ENCODE assay signal across 39 cellular contexts in genomic region chr5:58482536-58482935, GRCh38. TPM values are rescaled to one million over a fixed set of nuclear protein-coding genes. Genes with fewer than 3 reads are reported as not detected.
"Had no signal": no experiment of that assay in that cellular context is flagged by ENCODE, and none has a peak within 500 bp of the region (broad histone marks: within the 10 kb centered on the region; RNA-seq: fewer than 3 reads in every experiment).

No MANE protein-coding gene starts in this region.

- H3K27ac ChIP-seq: ascending aorta, cardiac muscle cell, KMS-11, PC-9, RWPE1, VCaP had no signal

- H3K27me3 Mint-ChIP-seq: activated B cell treated with CpG ODN at 0.5 μM for 24 hours; activated CD8-positive, alpha-beta T cell treated with anti-CD3 and anti-CD28 coated beads for 36 hours; activated naive CD8-positive, alpha-beta T cell treated with anti-CD3 and anti-CD28 coated beads, Interleukin-2, amount 10 ng/mL, durations not matched to agents 7 days and 5 days; activated T-helper 17 cell treated with anti-CD3 and anti-CD28 coated beads, Interleukin-2, amount 50 U/mL, for 72 hours; central memory CD8-positive, alpha-beta T cell had no signal

- H3K36me3 Mint-ChIP-seq: activated naive CD4-positive, alpha-beta T cell treated with anti-CD3 and anti-CD28 coated beads, Interleukin-2, amount 50 U/mL, for 24 hours; activated naive CD8-positive, alpha-beta T cell treated with anti-CD3 and anti-CD28 coated beads, Interleukin-2, amount 10 ng/mL, durations not matched to agents 7 days and 5 days; T-cell had no signal

- H3K36me3 ChIP-seq: ascending aorta, cardiac muscle cell had no signal

- H3K27me3 ChIP-seq: cardiac muscle cell had no signal

- H3K4me1 Mint-ChIP-seq: activated naive CD4-positive, alpha-beta T cell treated with anti-CD3 and anti-CD28 coated beads, Interleukin-2, amount 50 U/mL, for 24 hours; activated naive CD8-positive, alpha-beta T cell treated with anti-CD3 and anti-CD28 coated beads, Interleukin-2, amount 10 ng/mL, durations not matched to agents 7 days and 5 days; activated T-helper 17 cell treated with anti-CD3 and anti-CD28 coated beads, Interleukin-2, amount 50 U/mL, for 72 hours; central memory CD8-positive, alpha-beta T cell; T-cell; T-helper 17 cell had no signal

- H2AFZ ChIP-seq: PC-9 had no signal

- H3K27ac Mint-ChIP-seq: activated B cell treated with CpG ODN at 0.5 μM for 24 hours; activated CD8-positive, alpha-beta T cell treated with anti-CD3 and anti-CD28 coated beads for 36 hours; activated naive CD4-positive, alpha-beta T cell treated with anti-CD3 and anti-CD28 coated beads, Interleukin-2, amount 50 U/mL, for 24 hours; activated naive CD8-positive, alpha-beta T cell treated with anti-CD3 and anti-CD28 coated beads, Interleukin-2, amount 10 ng/mL, durations not matched to agents 7 days and 5 days; activated T-cell treated with anti-CD3 and anti-CD28 coated beads, Interleukin-2, amount 50 U/mL, for 72 hours; activated T-helper 17 cell treated with anti-CD3 and anti-CD28 coated beads, Interleukin-2, amount 50 U/mL, for 72 hours; T-cell; T-helper 17 cell had no signal

- H3K9me3 ChIP-seq: ascending aorta had no signal

- DNase-seq: activated B cell treated with CpG ODN at 0.5 μM for 24 hours; activated CD4-positive, alpha-beta T cell treated with anti-CD3 and anti-CD28 coated beads for 48 hours; activated CD4-positive, alpha-beta T cell treated with anti-CD3 and anti-CD28 coated beads, Interleukin-2, amount 50 U/mL, for 4 hours; activated CD4-positive, CD25-positive, alpha-beta regulatory T cell treated with anti-CD3 and anti-CD28 coated beads, Interleukin-2, amount 50 U/mL, for 72 hours; activated CD8-positive, alpha-beta T cell treated with anti-CD3 and anti-CD28 coated beads for 36 hours; activated effector memory CD4-positive, alpha-beta T cell treated with anti-CD3 and anti-CD28 coated beads, Interleukin-2, amount 50 U/mL, for 16 hours; activated naive CD4-positive, alpha-beta T cell; activated naive CD8-positive, alpha-beta T cell treated with anti-CD3 and anti-CD28 coated beads, Interleukin-2, amount 10 ng/mL, durations not matched to agents 7 days and 5 days; activated T-cell treated with anti-CD3 and anti-CD28 coated beads, Interleukin-2, amount 50 U/mL, for 1 hour; activated T-cell treated with anti-CD3 and anti-CD28 coated beads, Interleukin-2, amount 50 U/mL, for 72 hours; amygdala; NCI-H1092 treated with DMSO at 0.1 percent for 48 hours; NCI-H1417; NCI-H146; NCI-H187; NCI-H2029 treated with DMSO at 0.1 percent for 48 hours; NCI-H2107; NCI-H2171; NCI-H510A; NCI-H526; NCI-H748 treated with DMSO at 0.1 percent for 48 hours; NK-92 treated with Interleukin-12 subunit alpha and Interleukin-12 subunit beta, amount 100 ng/mL, for 24 hours; PC-9; SIG-M5; T-cell; T-helper 17 cell had no signal

- H3K4me3 ChIP-seq: ascending aorta, cardiac muscle cell, PC-9 had no signal

- H3K4me2 ChIP-seq: KMS-11, PC-9 had no signal

- H3K9me3 Mint-ChIP-seq: activated CD8-positive, alpha-beta T cell treated with anti-CD3 and anti-CD28 coated beads for 36 hours; activated naive CD4-positive, alpha-beta T cell treated with anti-CD3 and anti-CD28 coated beads, Interleukin-2, amount 50 U/mL, for 24 hours; activated naive CD8-positive, alpha-beta T cell treated with anti-CD3 and anti-CD28 coated beads, Interleukin-2, amount 10 ng/mL, durations not matched to agents 7 days and 5 days; activated T-cell treated with anti-CD3 and anti-CD28 coated beads, Interleukin-2, amount 50 U/mL, for 72 hours; activated T-helper 17 cell treated with anti-CD3 and anti-CD28 coated beads, Interleukin-2, amount 50 U/mL, for 72 hours; central memory CD8-positive, alpha-beta T cell; T-cell had no signal

- H3K4me3 Mint-ChIP-seq: activated B cell treated with CpG ODN at 0.5 μM for 24 hours; activated CD8-positive, alpha-beta T cell treated with anti-CD3 and anti-CD28 coated beads for 36 hours; activated naive CD4-positive, alpha-beta T cell treated with anti-CD3 and anti-CD28 coated beads, Interleukin-2, amount 50 U/mL, for 24 hours; activated naive CD8-positive, alpha-beta T cell treated with anti-CD3 and anti-CD28 coated beads, Interleukin-2, amount 10 ng/mL, durations not matched to agents 7 days and 5 days; activated T-cell treated with anti-CD3 and anti-CD28 coated beads, Interleukin-2, amount 50 U/mL, for 72 hours; activated T-helper 17 cell treated with anti-CD3 and anti-CD28 coated beads, Interleukin-2, amount 50 U/mL, for 72 hours; central memory CD8-positive, alpha-beta T cell; T-cell; T-helper 17 cell had no signal

- H3K4me1 ChIP-seq: ascending aorta had no signal

- H3K9ac ChIP-seq: KMS-11 had no signal

- ATAC-seq: activated CD8-positive, alpha-beta T cell treated with anti-CD3 and anti-CD28 coated beads for 36 hours; activated T-helper 17 cell treated with anti-CD3 and anti-CD28 coated beads, Interleukin-2, amount 50 U/mL, for 72 hours; Right ventricle myocardium inferior; SK-N-SH treated with all-trans-retinoic acid at 6 μM for 48 hours; T-cell; T-helper 17 cell had no signal

RNA-seq across cellular contexts. Expression of gene GAPT, which starts 8.7 kb away (rescaled TPM):
- total RNA-seq: activated CD8-positive, alpha-beta memory T cell treated with anti-CD3 and anti-CD28 coated beads for 36 hours; activated CD8-positive, alpha-beta T cell treated with anti-CD3 and anti-CD28 coated beads for 36 hours; activated T-cell treated with anti-CD3 and anti-CD28 coated beads, Interleukin-2, amount 50 U/mL, for 72 hours; activated T-helper 17 cell treated with anti-CD3 and anti-CD28 coated beads, Interleukin-2, amount 50 U/mL, for 72 hours; ascending aorta; cardiac muscle cell; M059J; PC-9; SK-MEL-5 had no signal
- polyA plus RNA-seq: cardiac muscle cell had no signal
